1 cellular context compared by ENCODE assay signal in the genomic region with DNA sequence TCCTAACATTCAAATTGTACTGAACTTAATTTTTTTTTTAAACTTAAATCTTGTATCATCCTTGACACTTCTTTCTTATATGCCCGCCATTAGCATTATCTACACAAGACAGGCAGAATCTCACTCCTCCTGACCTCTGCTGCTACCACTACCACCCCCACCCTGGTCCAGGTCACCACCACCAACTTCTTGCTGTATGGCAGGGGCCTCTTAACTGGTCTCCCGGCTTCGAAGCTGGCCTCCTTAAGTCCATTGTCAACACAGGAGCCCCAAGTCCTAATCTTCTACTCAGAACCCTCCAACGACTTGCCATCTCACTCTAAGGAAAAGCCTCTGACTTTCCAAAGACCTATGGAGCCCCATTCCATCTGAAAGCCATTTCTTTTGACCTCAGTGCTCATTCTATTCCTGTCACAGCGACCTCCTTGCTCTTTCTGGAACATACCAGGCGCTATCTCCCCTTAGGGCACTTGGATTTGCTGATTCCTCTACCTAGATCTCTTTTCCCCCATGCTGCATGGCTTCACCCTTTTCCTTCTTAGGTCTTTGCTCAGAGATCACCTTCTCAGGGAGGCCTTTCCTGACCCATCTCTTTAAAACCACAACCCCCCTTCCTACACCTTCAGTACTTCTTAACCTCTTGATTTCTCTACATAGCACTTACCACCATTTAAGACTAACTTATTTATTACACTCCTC.
TF ChIP-seq lines count a peak whose summit lies in the region.

No MANE protein-coding gene starts in this region.

TF ChIP-seq in GM12878, 131 proteins besides CTCF, POLR2A, EP300 and RAD21:
- TF ChIP-seq STAT1 (conservative IDR thresholded peaks at IDR 0.05) (no peak), ATF7 (IDR thresholded peaks at IDR 0.05; ENCODE audit: low read depth) (no peak), SIX5 (IDR thresholded peaks at IDR 0.05; ENCODE audit: low read depth, low read length, severe bottlenecking) (no peak), SRF (IDR thresholded peaks at IDR 0.05; ENCODE audit: low read depth in 2 of 2, low read length in 2 of 2) (no peak), CBFB (IDR thresholded peaks at IDR 0.05; ENCODE audit: low read depth) (no peak), MTA3 (IDR thresholded peaks at IDR 0.05; ENCODE audit: borderline replicate concordance, low read length) (no peak), NR2C1 (IDR thresholded peaks at IDR 0.05) (no peak), SPI1 (IDR thresholded peaks at IDR 0.05; ENCODE audit: borderline replicate concordance, insufficient read depth, low read depth, low read length) (no peak), CHD4 (IDR thresholded peaks at IDR 0.05) (no peak), BCL11A (IDR thresholded peaks at IDR 0.05; ENCODE audit: low read depth, low read length) (no peak), SMAD1 (IDR thresholded peaks at IDR 0.05; ENCODE audit: low read depth, partially characterized antibody) (no peak), PML (IDR thresholded peaks at IDR 0.05; ENCODE audit: low read length) (no peak)
- TF ChIP-seq, protein P1, sequence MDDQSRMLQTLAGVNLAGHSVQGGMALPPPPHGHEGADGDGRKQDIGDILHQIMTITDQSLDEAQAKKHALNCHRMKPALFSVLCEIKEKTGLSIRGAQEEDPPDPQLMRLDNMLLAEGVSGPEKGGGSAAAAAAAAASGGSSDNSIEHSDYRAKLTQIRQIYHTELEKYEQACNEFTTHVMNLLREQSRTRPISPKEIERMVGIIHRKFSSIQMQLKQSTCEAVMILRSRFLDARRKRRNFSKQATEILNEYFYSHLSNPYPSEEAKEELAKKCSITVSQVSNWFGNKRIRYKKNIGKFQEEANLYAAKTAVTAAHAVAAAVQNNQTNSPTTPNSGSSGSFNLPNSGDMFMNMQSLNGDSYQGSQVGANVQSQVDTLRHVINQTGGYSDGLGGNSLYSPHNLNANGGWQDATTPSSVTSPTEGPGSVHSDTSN (IDR thresholded peaks at IDR 0.05; ENCODE audit: insufficient replicate concordance, low read depth, low read length) = no peak
- TF ChIP-seq, protein P2, sequence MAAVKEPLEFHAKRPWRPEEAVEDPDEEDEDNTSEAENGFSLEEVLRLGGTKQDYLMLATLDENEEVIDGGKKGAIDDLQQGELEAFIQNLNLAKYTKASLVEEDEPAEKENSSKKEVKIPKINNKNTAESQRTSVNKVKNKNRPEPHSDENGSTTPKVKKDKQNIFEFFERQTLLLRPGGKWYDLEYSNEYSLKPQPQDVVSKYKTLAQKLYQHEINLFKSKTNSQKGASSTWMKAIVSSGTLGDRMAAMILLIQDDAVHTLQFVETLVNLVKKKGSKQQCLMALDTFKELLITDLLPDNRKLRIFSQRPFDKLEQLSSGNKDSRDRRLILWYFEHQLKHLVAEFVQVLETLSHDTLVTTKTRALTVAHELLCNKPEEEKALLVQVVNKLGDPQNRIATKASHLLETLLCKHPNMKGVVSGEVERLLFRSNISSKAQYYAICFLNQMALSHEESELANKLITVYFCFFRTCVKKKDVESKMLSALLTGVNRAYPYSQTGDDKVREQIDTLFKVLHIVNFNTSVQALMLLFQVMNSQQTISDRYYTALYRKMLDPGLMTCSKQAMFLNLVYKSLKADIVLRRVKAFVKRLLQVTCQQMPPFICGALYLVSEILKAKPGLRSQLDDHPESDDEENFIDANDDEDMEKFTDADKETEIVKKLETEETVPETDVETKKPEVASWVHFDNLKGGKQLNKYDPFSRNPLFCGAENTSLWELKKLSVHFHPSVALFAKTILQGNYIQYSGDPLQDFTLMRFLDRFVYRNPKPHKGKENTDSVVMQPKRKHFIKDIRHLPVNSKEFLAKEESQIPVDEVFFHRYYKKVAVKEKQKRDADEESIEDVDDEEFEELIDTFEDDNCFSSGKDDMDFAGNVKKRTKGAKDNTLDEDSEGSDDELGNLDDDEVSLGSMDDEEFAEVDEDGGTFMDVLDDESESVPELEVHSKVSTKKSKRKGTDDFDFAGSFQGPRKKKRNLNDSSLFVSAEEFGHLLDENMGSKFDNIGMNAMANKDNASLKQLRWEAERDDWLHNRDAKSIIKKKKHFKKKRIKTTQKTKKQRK (IDR thresholded peaks at IDR 0.05; ENCODE audit: low read depth, low read length) = no peak
- TF ChIP-seq, protein P3, sequence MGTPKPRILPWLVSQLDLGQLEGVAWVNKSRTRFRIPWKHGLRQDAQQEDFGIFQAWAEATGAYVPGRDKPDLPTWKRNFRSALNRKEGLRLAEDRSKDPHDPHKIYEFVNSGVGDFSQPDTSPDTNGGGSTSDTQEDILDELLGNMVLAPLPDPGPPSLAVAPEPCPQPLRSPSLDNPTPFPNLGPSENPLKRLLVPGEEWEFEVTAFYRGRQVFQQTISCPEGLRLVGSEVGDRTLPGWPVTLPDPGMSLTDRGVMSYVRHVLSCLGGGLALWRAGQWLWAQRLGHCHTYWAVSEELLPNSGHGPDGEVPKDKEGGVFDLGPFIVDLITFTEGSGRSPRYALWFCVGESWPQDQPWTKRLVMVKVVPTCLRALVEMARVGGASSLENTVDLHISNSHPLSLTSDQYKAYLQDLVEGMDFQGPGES (IDR thresholded peaks at IDR 0.05) = no peak
- TF ChIP-seq, protein P4, sequence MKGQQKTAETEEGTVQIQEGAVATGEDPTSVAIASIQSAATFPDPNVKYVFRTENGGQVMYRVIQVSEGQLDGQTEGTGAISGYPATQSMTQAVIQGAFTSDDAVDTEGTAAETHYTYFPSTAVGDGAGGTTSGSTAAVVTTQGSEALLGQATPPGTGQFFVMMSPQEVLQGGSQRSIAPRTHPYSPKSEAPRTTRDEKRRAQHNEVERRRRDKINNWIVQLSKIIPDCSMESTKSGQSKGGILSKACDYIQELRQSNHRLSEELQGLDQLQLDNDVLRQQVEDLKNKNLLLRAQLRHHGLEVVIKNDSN (IDR thresholded peaks at IDR 0.05; ENCODE audit: borderline replicate concordance, extremely low read length, insufficient read depth, low read depth, low read length) = no peak
- TF ChIP-seq, protein P5, sequence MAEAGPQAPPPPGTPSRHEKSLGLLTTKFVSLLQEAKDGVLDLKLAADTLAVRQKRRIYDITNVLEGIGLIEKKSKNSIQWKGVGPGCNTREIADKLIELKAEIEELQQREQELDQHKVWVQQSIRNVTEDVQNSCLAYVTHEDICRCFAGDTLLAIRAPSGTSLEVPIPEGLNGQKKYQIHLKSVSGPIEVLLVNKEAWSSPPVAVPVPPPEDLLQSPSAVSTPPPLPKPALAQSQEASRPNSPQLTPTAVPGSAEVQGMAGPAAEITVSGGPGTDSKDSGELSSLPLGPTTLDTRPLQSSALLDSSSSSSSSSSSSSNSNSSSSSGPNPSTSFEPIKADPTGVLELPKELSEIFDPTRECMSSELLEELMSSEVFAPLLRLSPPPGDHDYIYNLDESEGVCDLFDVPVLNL (IDR thresholded peaks at IDR 0.05; ENCODE audit: low read depth, low read length) = no peak
- TF ChIP-seq, protein P6, sequence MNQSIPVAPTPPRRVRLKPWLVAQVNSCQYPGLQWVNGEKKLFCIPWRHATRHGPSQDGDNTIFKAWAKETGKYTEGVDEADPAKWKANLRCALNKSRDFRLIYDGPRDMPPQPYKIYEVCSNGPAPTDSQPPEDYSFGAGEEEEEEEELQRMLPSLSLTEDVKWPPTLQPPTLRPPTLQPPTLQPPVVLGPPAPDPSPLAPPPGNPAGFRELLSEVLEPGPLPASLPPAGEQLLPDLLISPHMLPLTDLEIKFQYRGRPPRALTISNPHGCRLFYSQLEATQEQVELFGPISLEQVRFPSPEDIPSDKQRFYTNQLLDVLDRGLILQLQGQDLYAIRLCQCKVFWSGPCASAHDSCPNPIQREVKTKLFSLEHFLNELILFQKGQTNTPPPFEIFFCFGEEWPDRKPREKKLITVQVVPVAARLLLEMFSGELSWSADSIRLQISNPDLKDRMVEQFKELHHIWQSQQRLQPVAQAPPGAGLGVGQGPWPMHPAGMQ (IDR thresholded peaks at IDR 0.05; ENCODE audit: borderline replicate concordance) = no peak
TF ChIP-seq in GM12878: peak in this region for 0.
